8 cellular contexts compared by ENCODE assay signal in genomic region chr11:124961972-124962609, GRCh38. TPM values are rescaled to one million over a fixed set of nuclear protein-coding genes. Genes with fewer than 3 reads are reported as not detected.
DNase-seq lines count a peak whose midpoint lies in the region; ATAC-seq and TF ChIP-seq lines count a peak whose summit lies in the region.

No MANE protein-coding gene starts in this region.

- no peak overlapping the region for H3K4me3 Mint-ChIP-seq in stimulated activated naive CD8-positive, alpha-beta T cell treated with anti-CD3 and anti-CD28 coated beads, Interleukin-15, amount 100 ng/mL, for 72 hours

- TF ChIP-seq CTCF in brain microvascular endothelial cell (IDR thresholded peaks at IDR 0.05; ENCODE audit: low read depth, low read length, missing control alignments), result peak; percentile 63
- TF ChIP-seq CTCF in coronary artery (IDR thresholded peaks at IDR 0.05), result no peak

- in situ Hi-C loops in brain microvascular endothelial cell (cut with HindIII; ENCODE audit: low pct_ligation_motif_present, low sequenced_read_pairs), result loop anchor here (25.0 kb wide), 2 partner anchors 175 to 450 kb away; no protein-coding TSS in a partner anchor

- no peaks in the 10 kb centered on the region for H3K36me3 ChIP-seq in brain microvascular endothelial cell (replicated peaks)

- no peak overlapping the region for H3K27ac Mint-ChIP-seq in stimulated activated naive CD8-positive, alpha-beta T cell treated with anti-CD3 and anti-CD28 coated beads, Interleukin-15, amount 100 ng/mL, for 72 hours

- H3K4me3 ChIP-seq in brain microvascular endothelial cell (ENCODE audit: low read depth, low read length) (no peak overlapping the region), coronary artery (no peak overlapping the region)

- H3K27ac ChIP-seq in brain microvascular endothelial cell, result no peak overlapping the region
- no peak overlapping the region for H3K27ac ChIP-seq in coronary artery

- no peaks in the 10 kb centered on the region for H3K4me1 Mint-ChIP-seq in stimulated activated naive CD8-positive, alpha-beta T cell treated with anti-CD3 and anti-CD28 coated beads, Interleukin-15, amount 100 ng/mL, for 72 hours

- H3K27me3 Mint-ChIP-seq in stimulated activated naive CD8-positive, alpha-beta T cell treated with anti-CD3 and anti-CD28 coated beads, Interleukin-15, amount 100 ng/mL, for 72 hours, result no peaks in the 10 kb centered on the region

- H3K27me3 ChIP-seq in brain microvascular endothelial cell (replicated peaks), result no peaks in the 10 kb centered on the region

- H3K9me3 Mint-ChIP-seq in stimulated activated naive CD8-positive, alpha-beta T cell treated with anti-CD3 and anti-CD28 coated beads, Interleukin-15, amount 100 ng/mL, for 72 hours, result no peaks in the 10 kb centered on the region

- peak; percentile 95 for ATAC-seq in GM19452 (IDR thresholded peaks at IDR 0.05; ENCODE audit: unreplicated experiment)
- ATAC-seq in HG03520 (IDR thresholded peaks at IDR 0.05; ENCODE audit: unreplicated experiment), result peak; percentile 76
- peak; percentile 91 for ATAC-seq in stimulated activated naive CD8-positive, alpha-beta T cell treated with anti-CD3 and anti-CD28 coated beads, Interleukin-15, amount 100 ng/mL, for 72 hours

- DNase-seq in Daoy (ENCODE audit: low read depth) (peak; percentile 54), NCI-H748 treated with DMSO at 0.1 percent for 48 hours (lab: John Stamatoyannopoulos, UW) (peak; percentile 1), brain microvascular endothelial cell (peak; percentile 78), iris pigment epithelial cell (ENCODE audit: low read depth) (peak; percentile 80), coronary artery (ENCODE audit: low spot score) (no peak)
- DNase-seq in stimulated activated naive CD8-positive, alpha-beta T cell treated with anti-CD3 and anti-CD28 coated beads, Interleukin-15, amount 100 ng/mL, for 72 hours, result no peak

RNA-seq across cellular contexts. Expression of gene CCDC15, which starts 8.1 kb away (rescaled TPM):
- 5.8 and 7.3 TPM in 2 replicates for total RNA-seq in Daoy (2014; rRNA removed; shearing (Covaris generic))

RNA-seq across cellular contexts. Expression of gene HEPACAM, which starts 26.2 kb away (rescaled TPM):
- not detected in 2 replicates for total RNA-seq in Daoy (2014; rRNA removed; shearing (Covaris generic))

RNA-seq across cellular contexts. Expression of gene HEPN1, which starts 43.0 kb away (rescaled TPM):
- not detected in 2 replicates for total RNA-seq in Daoy (2014; rRNA removed; shearing (Covaris generic))

Comparison
In these comparisons a context has a peak if more than half of its experiments do, and no peak if none do; other contexts are left out.
1. DNase-seq: peak in Daoy (single experiment), NCI-H748 treated with DMSO at 0.1 percent for 48 hours (single experiment), brain microvascular endothelial cell (single experiment) and iris pigment epithelial cell (single experiment); none in stimulated activated naive CD8-positive, alpha-beta T cell treated with anti-CD3 and anti-CD28 coated beads, Interleukin-15, amount 100 ng/mL, for 72 hours (0 of 2) and coronary artery (single experiment).
2. Peak in every context shown above with its lines, with median percentiles within 50 percentile points of each other: ATAC-seq.